Comparison of ENCODE assay signal across 23 cellular contexts in genomic region chr2:20130821-20131645, GRCh38.
DNase-seq lines count a peak whose midpoint lies in the region; TF ChIP-seq lines count a peak whose summit lies in the region.
"Had no signal": no experiment of that assay in that cellular context is flagged by ENCODE, and none has a peak within 500 bp of the region (broad histone marks: within the 10 kb centered on the region; RNA-seq: fewer than 3 reads in every experiment).

No MANE protein-coding gene starts in this region.

- H2AFZ ChIP-seq in neuronal stem cell (ENCODE audit: low read length) = peak overlapping the region; percentile 38

- H3K18ac ChIP-seq in neuronal stem cell (ENCODE audit: low read length) = peak overlapping the region; percentile 54

- no peak overlapping the region for H4K8ac ChIP-seq in neuronal stem cell (ENCODE audit: low read depth, low read length)

- H3K14ac ChIP-seq in neuronal stem cell (ENCODE audit: low read length) = no peak overlapping the region

- H3K79me1 ChIP-seq in neuronal stem cell (ENCODE audit: low read depth, low read length) = no peaks in the 10 kb centered on the region

- no peak overlapping the region for H3K9ac ChIP-seq in neuronal stem cell (ENCODE audit: low read depth, low read length, poor library complexity)

- H3K4me1 ChIP-seq in Peyer's patch = peaks cover 0 to 19% (median 0%) of the 10 kb centered on the region in 4 donors
- H3K4me1 ChIP-seq in neuronal stem cell (ENCODE audit: control insufficient read depth in 2 of 2, insufficient read depth in 1 of 2, low read depth in 1 of 2, low read length in 2 of 2) = peaks cover 0 to 6% of the 10 kb centered on the region in 2 donors

- H3K9me3 ChIP-seq in Peyer's patch (no peaks in the 10 kb centered on the region), neuronal stem cell (replicated peaks in 1 of 2; ENCODE audit: control insufficient read depth in 2 of 2, insufficient read depth in 1 of 2, low read depth in 1 of 2, low read length in 2 of 2) (no peaks in the 10 kb centered on the region)

- TF ChIP-seq CTCF in Peyer's patch (IDR thresholded peaks at IDR 0.05) (no peak), epithelial cell of esophagus (IDR thresholded peaks at IDR 0.05; ENCODE audit: insufficient read depth, low read depth, low read length, missing control alignments) (no peak)

- H2BK15ac ChIP-seq in neuronal stem cell (ENCODE audit: low read length) = no peak overlapping the region

- H3K4me3 ChIP-seq in Peyer's patch (no peak overlapping the region), epithelial cell of esophagus (ENCODE audit: low read length) (no peak overlapping the region), neuronal stem cell (ENCODE audit: low read length in 2 of 2) (no peak overlapping the region)

- TF ChIP-seq POLR2A in Peyer's patch (IDR thresholded peaks at IDR 0.05) = no peak

- H2BK5ac ChIP-seq in neuronal stem cell (ENCODE audit: low read length) = no peak overlapping the region

- no peak overlapping the region for H2AK5ac ChIP-seq in neuronal stem cell (ENCODE audit: low read depth, low read length)

- H3K4ac ChIP-seq in neuronal stem cell (ENCODE audit: low read length) = no peak overlapping the region

- no peak overlapping the region for H2BK120ac ChIP-seq in neuronal stem cell (ENCODE audit: low read depth, low read length)

- no peak overlapping the region for H4K91ac ChIP-seq in neuronal stem cell (ENCODE audit: low read depth, low read length, poor library complexity)

- WGBS in neuronal stem cell (ENCODE audit: extremely low coverage in 2 of 2, insufficient read length in 2 of 2, insufficient replicate concordance in 1 of 2), 2 donors = no CpG with 5 or more reads among the region's 11 CpGs

- DNase-seq in Daoy (ENCODE audit: low read depth) (peak; percentile 48), Peyer's patch (no peak), epithelial cell of esophagus (ENCODE audit: low read depth) (peak; percentile 49), neuronal stem cell (ENCODE audit: low spot score) (no peak), NCI-H128 (lab: John Stamatoyannopoulos, UW; ENCODE audit: unreplicated experiment) (no peak), GDM1 (lab: John Stamatoyannopoulos, UW) (no peak), NCI-H2227 treated with DMSO at 0.1 percent for 48 hours (lab: John Stamatoyannopoulos, UW) (no peak)
- no peak for DNase-seq in activated CD4-positive, alpha-beta T cell treated with anti-CD3 and anti-CD28 coated beads, Interleukin-2, amount 50 U/mL, for 4 hours
- DNase-seq: activated CD8-positive, alpha-beta T cell treated with anti-CD3 and anti-CD28 coated beads, Interleukin-2, amount 10 ng/mL, durations not matched to agents 7 days and 5 days; activated T-cell treated with anti-CD3 and anti-CD28 coated beads, Interleukin-2, amount 50 U/mL, for 48 hours; caudate nucleus; effector CD4-positive, alpha-beta T cell; H9; islet precursor cell; midbrain; NCI-H1417; NCI-H226; NK-92 treated with Interleukin-12 subunit alpha and Interleukin-12 subunit beta, amount 100 ng/mL, for 24 hours; nucleus accumbens; stimulated activated CD4-positive, alpha-beta T cell treated with anti-CD3 and anti-CD28 coated beads, Interleukin-4, amount 100 ng/mL, for 24 hours; stimulated activated CD8-positive, alpha-beta memory T cell treated with anti-CD3 and anti-CD28 coated beads, Interleukin-4, amount 100 ng/mL, for 48 hours; T-helper 1 cell; WERI-Rb-1 had no signal

- no peak overlapping the region for H3K23ac ChIP-seq in neuronal stem cell (ENCODE audit: low read depth, low read length, poor library complexity)

- peak overlapping the region in 3 of 4 donors; percentile 63 to 95 (median 85) for H3K27ac ChIP-seq in Peyer's patch
- no peak overlapping the region for H3K27ac ChIP-seq in neuronal stem cell (replicated peaks; ENCODE audit: low read length)
- H3K27ac ChIP-seq: WERI-Rb-1 had no signal

- H2BK12ac ChIP-seq in neuronal stem cell (ENCODE audit: low read length) = no peak overlapping the region

- H3K36me3 ChIP-seq in Peyer's patch (no peaks in the 10 kb centered on the region), neuronal stem cell (replicated peaks in 1 of 2; ENCODE audit: control insufficient read depth in 2 of 2, insufficient read depth in 2 of 2, low read length in 2 of 2) (no peaks in the 10 kb centered on the region)
- H3K36me3 ChIP-seq: WERI-Rb-1 had no signal

- no peaks in the 10 kb centered on the region for H3K27me3 ChIP-seq in Peyer's patch
- peaks cover 0 to 27% (median 3%) of the 10 kb centered on the region in 3 experiments for H3K27me3 ChIP-seq in neuronal stem cell (ENCODE audit: control insufficient read depth in 3 of 3, insufficient read depth in 3 of 3, low read depth in 1 of 3, low read length in 3 of 3)

- no peak overlapping the region for H3K4me2 ChIP-seq in neuronal stem cell (ENCODE audit: insufficient read depth, low read length, poor library complexity, severe bottlenecking)

Comparison
In these comparisons a context has a peak if more than half of its experiments do, and no peak if none do; other contexts are left out.
1. DNase-seq: peak in Daoy (single experiment) and epithelial cell of esophagus (single experiment); none in Peyer's patch (0 of 3), neuronal stem cell (single experiment), activated CD4-positive, alpha-beta T cell treated with anti-CD3 and anti-CD28 coated beads, Interleukin-2, amount 50 U/mL, for 4 hours (0 of 2), NCI-H128 (single experiment), GDM1 (single experiment) and NCI-H2227 treated with DMSO at 0.1 percent for 48 hours (single experiment).